ENCODE assay signal across 5 cellular contexts in genomic region chr22:50206599-50206998, GRCh38. TPM values are rescaled to one million over a fixed set of nuclear protein-coding genes. Genes with fewer than 3 reads are reported as not detected.
A peak's percentile ranks its signal among the peaks of the same experiment; 100 is the strongest.
DNase-seq lines count a peak whose midpoint lies in the region; ATAC-seq and TF ChIP-seq lines count a peak whose summit lies in the region.

No MANE protein-coding gene starts in this region.

- peaks cover 44% of the 10 kb centered on the region for H3K36me3 ChIP-seq in endodermal cell (ENCODE audit: control insufficient read depth, insufficient read depth, low read length)

- no peak overlapping the region for H3K27ac ChIP-seq in endodermal cell (ENCODE audit: low read depth, low read length)

- peaks cover 44% of the 10 kb centered on the region for H3K36me3 Mint-ChIP-seq in endodermal cell (ENCODE audit: low read depth)

- no peak overlapping the region for H3K4me3 ChIP-seq in endodermal cell (ENCODE audit: low read length)

- peak; percentile 85 for TF ChIP-seq CTCF in endodermal cell (conservative IDR thresholded peaks at IDR 0.05)

- H3K4me1 Mint-ChIP-seq in endodermal cell = peaks cover 5% of the 10 kb centered on the region

- peaks cover 3% of the 10 kb centered on the region for H3K27me3 Mint-ChIP-seq in endodermal cell (ENCODE audit: insufficient read depth)

- H3K4me1 ChIP-seq in endodermal cell (ENCODE audit: control insufficient read depth, insufficient read depth, low read length) = no peaks in the 10 kb centered on the region

- peaks cover 3% of the 10 kb centered on the region for H3K9me3 Mint-ChIP-seq in endodermal cell

- H3K4me3 Mint-ChIP-seq in endodermal cell = no peak overlapping the region

- intact Hi-C loops in sciatic nerve (cut with DNase I) = no loop called here

- no peak overlapping the region for H3K9ac ChIP-seq in endodermal cell (ENCODE audit: extremely low read depth, low read length, poor library complexity, severe bottlenecking)

- DNase-seq in HT-29 (ENCODE audit: low spot score) (peak; percentile 4), endodermal cell (peak; percentile 91), sciatic nerve (ENCODE audit: low spot score) (no peak)
- no peak for DNase-seq in stimulated activated CD4-positive, alpha-beta T cell treated with anti-CD3 and anti-CD28 coated beads, Interleukin-12 subunit alpha, Interleukin-12 subunit beta, amount 100 ng/mL, for 4 hours

- H3K9me3 ChIP-seq in endodermal cell (ENCODE audit: control insufficient read depth, low read length) = peaks cover 7% of the 10 kb centered on the region

- H3K27ac Mint-ChIP-seq in endodermal cell = no peak overlapping the region

- no peaks in the 10 kb centered on the region for H3K27me3 ChIP-seq in endodermal cell (ENCODE audit: control insufficient read depth, insufficient read depth, low read length, poor library complexity, severe bottlenecking)

- WGBS in endodermal cell (ENCODE audit: insufficient coverage in 1 of 2, insufficient read length in 1 of 2), 2 experiments = 79 to 83% methylated on average over 5 to 10 of the region's 10 CpGs

- ATAC-seq in sciatic nerve = peak; percentile 57
- no peak for ATAC-seq in GM21367 (IDR thresholded peaks at IDR 0.05; ENCODE audit: unreplicated experiment)

RNA-seq across cellular contexts. Expression of gene SELENOO, which starts 5.8 kb away (rescaled TPM):
- 65.3 and 79.4 TPM in 2 replicates for total RNA-seq in HT-29 (2014; rRNA removed; shearing (Covaris generic))
- total RNA-seq in endodermal cell = 10 to 100 TPM; 22.2 to 22.9 TPM
- 17.4 TPM for polyA plus RNA-seq in endodermal cell (2013, experiment 1 of 2)
- polyA plus RNA-seq in endodermal cell (2013, experiment 2 of 2) = 17.2 TPM
- 22.6 TPM for total RNA-seq in sciatic nerve

RNA-seq across cellular contexts. Expression of gene TRABD, which starts 20.9 kb away (rescaled TPM):
- total RNA-seq in HT-29 (2014; rRNA removed; shearing (Covaris generic)) = 75.2 and 82.3 TPM in 2 replicates
- total RNA-seq in endodermal cell (10 to 100 TPM; 49.6 to 56.4 TPM), sciatic nerve (22.8 TPM)
- polyA plus RNA-seq in endodermal cell (2013, experiment 1 of 2) = 34.2 TPM
- 30.6 TPM for polyA plus RNA-seq in endodermal cell (2013, experiment 2 of 2)

RNA-seq across cellular contexts. Expression of gene PANX2, which starts 36.1 kb away (rescaled TPM):
- 1.1 and 1.4 TPM in 2 replicates for total RNA-seq in HT-29 (2014; rRNA removed; shearing (Covaris generic))
- 10 to 100 TPM in 1 of 2 donors, 1 to 10 TPM in 1; 8.8 to 11.2 TPM for total RNA-seq in endodermal cell
- polyA plus RNA-seq in endodermal cell (2013, experiment 1 of 2) = 1.6 TPM
- 1.4 TPM for polyA plus RNA-seq in endodermal cell (2013, experiment 2 of 2)
- total RNA-seq in sciatic nerve = 0.76 TPM

RNA-seq across cellular contexts. Expression of gene TUBGCP6, which starts 38.2 kb away (rescaled TPM):
- total RNA-seq in HT-29 (2014; rRNA removed; shearing (Covaris generic)) = 30.8 and 32.2 TPM in 2 replicates
- total RNA-seq in endodermal cell = 10 to 100 TPM; 43.7 to 46.0 TPM
- 39.7 TPM for polyA plus RNA-seq in endodermal cell (2013, experiment 1 of 2)
- polyA plus RNA-seq in endodermal cell (2013, experiment 2 of 2) = 35.7 TPM
- 47.6 TPM for total RNA-seq in sciatic nerve

RNA-seq across cellular contexts. Expression of gene HDAC10, which starts 44.5 kb away (rescaled TPM):
- 62.6 and 63.3 TPM in 2 replicates for total RNA-seq in HT-29 (2014; rRNA removed; shearing (Covaris generic))
- 10 to 100 TPM; 57.2 to 62.8 TPM for total RNA-seq in endodermal cell
- polyA plus RNA-seq in endodermal cell (2013, experiment 1 of 2) = 33.2 TPM
- 25.5 TPM for polyA plus RNA-seq in endodermal cell (2013, experiment 2 of 2)
- 32.4 TPM for total RNA-seq in sciatic nerve

Comparison
In these comparisons a context has a peak if more than half of its experiments do, and no peak if none do; other contexts are left out.
1. DNase-seq: peak in HT-29 (single experiment) and endodermal cell (single experiment); none in sciatic nerve (single experiment) and stimulated activated CD4-positive, alpha-beta T cell treated with anti-CD3 and anti-CD28 coated beads, Interleukin-12 subunit alpha, Interleukin-12 subunit beta, amount 100 ng/mL, for 4 hours (single experiment).